Comparison of ENCODE assay signal across 24 cellular contexts in the genomic region with DNA sequence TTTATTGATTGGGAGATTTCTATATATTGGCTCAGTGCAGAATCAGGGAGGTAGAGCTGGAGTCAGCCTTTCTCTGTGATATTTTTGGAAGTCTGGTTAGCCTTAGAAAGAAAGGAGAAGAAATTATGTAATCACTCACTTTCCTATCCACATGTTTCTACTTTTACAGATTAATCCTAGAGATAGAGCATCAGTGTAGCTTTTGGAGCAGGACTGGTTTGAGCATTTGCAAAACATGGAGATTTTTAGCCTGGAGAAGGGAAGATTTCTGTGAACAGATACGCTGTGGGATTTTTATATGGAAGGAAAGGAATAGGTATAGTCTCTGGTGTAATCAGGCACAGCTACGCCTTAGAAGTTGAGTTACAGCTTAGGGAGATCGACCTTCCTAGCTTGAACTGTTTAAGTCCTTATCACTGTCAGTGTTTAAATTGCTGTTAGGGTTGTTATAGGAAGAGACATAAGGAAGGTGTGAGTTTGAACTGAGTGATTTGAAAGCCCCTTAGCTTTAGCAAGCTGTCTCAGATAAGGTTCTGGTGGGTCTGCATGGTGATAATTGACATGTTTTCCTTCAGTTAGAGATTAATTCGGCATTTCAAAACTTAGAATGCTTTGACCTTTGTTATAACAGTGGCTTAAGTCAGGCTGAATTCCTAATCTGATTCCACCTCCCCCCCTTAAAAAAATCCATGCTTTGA. TPM values are rescaled to one million over a fixed set of nuclear protein-coding genes. Genes with fewer than 3 reads are reported as not detected.
A peak's percentile ranks its signal among the peaks of the same experiment; 100 is the strongest.
DNase-seq lines count a peak whose midpoint lies in the region; ATAC-seq and TF ChIP-seq lines count a peak whose summit lies in the region.
"Had no signal": no experiment of that assay in that cellular context is flagged by ENCODE, and none has a peak within 500 bp of the region (broad histone marks: within the 10 kb centered on the region; RNA-seq: fewer than 3 reads in every experiment).

No MANE protein-coding gene starts in this region.

- 0 out of 2 replicates have a peak overlapping the region, but pooled peaks have one; percentile 8 for H3K27ac ChIP-seq in PC-9
- H3K27ac ChIP-seq: KMS-11, stomach, upper lobe of right lung had no signal

- peaks cover 31% of the 10 kb centered on the region for H3K36me3 ChIP-seq in PC-9 (ENCODE audit: low read depth)

- H3K36me3 Mint-ChIP-seq in HFFc6 (ENCODE audit: low read depth) (peaks cover 45% of the 10 kb centered on the region), neural crest cell (ENCODE audit: low read depth) (peaks cover 5% of the 10 kb centered on the region)
- H3K36me3 Mint-ChIP-seq in central memory CD8-positive, alpha-beta T cell (ENCODE audit: insufficient read depth) = peaks cover 45% of the 10 kb centered on the region

- POLR2A ChIA-PET in PC-9 (lab: Charles Lee; ENCODE audit: unreplicated experiment) = no interaction called here

- no peak for ATAC-seq in central memory CD8-positive, alpha-beta T cell (replicated peaks; ENCODE audit: extremely low read depth, poor library complexity, severe bottlenecking)
- ATAC-seq: effector memory CD8-positive, alpha-beta T cell; left ventricle myocardium superior; Panc1; upper lobe of right lung had no signal

- H3K79me2 ChIP-seq in PC-9 (ENCODE audit: low read depth) = peaks cover 70% of the 10 kb centered on the region

- no peaks in the 10 kb centered on the region for H3K9me3 Mint-ChIP-seq in HFFc6
- no peaks in the 10 kb centered on the region for H3K9me3 Mint-ChIP-seq in central memory CD8-positive, alpha-beta T cell
- no peaks in the 10 kb centered on the region for H3K9me3 Mint-ChIP-seq in neural crest cell
- H3K9me3 Mint-ChIP-seq: effector memory CD8-positive, alpha-beta T cell had no signal

- DNase-seq in HFFc6 (no peak), PC-9 (no peak), neural crest cell (ENCODE audit: low read depth, low spot score) (no peak), NCI-H1436 treated with DMSO at 0.1 percent for 48 hours (lab: John Stamatoyannopoulos, UW) (no peak), NCI-H774 (lab: John Stamatoyannopoulos, UW) (no peak)
- no peak for DNase-seq in central memory CD8-positive, alpha-beta T cell (ENCODE audit: low spot score in 2 of 2)
- no peak for DNase-seq in activated CD4-positive, alpha-beta T cell treated with anti-CD3 and anti-CD28 coated beads, Interleukin-2, amount 50 U/mL, for 4 hours
- DNase-seq: activated gamma-delta T cell; amniotic stem cell; Calu3; effector memory CD8-positive, alpha-beta T cell; EL; left ventricle myocardium superior; NCI-H1092 treated with DMSO at 0.1 percent for 48 hours; NCI-H2081 treated with DMSO at 0.1 percent for 48 hours; NCI-H526; posterior cingulate gyrus; stimulated activated CD4-positive, alpha-beta T cell treated with anti-CD3 and anti-CD28 coated beads, Interleukin-2, amount 100 ng/mL, for 24 hours; stomach; upper lobe of right lung had no signal

- H3K4me2 ChIP-seq in PC-9 = no peak overlapping the region
- H3K4me2 ChIP-seq: KMS-11 had no signal

- H3K4me1 Mint-ChIP-seq in HFFc6 (ENCODE audit: low read depth) (peaks cover 44% of the 10 kb centered on the region), neural crest cell (no peaks in the 10 kb centered on the region)
- H3K4me1 Mint-ChIP-seq in central memory CD8-positive, alpha-beta T cell = peaks cover 40% of the 10 kb centered on the region

- no peaks in the 10 kb centered on the region for H3K27me3 ChIP-seq in PC-9 (ENCODE audit: insufficient read depth, low read depth)
- H3K27me3 ChIP-seq: stomach, upper lobe of right lung had no signal

- no peaks in the 10 kb centered on the region for H3K27me3 Mint-ChIP-seq in HFFc6 (ENCODE audit: insufficient read depth)
- no peaks in the 10 kb centered on the region for H3K27me3 Mint-ChIP-seq in central memory CD8-positive, alpha-beta T cell
- no peaks in the 10 kb centered on the region for H3K27me3 Mint-ChIP-seq in neural crest cell (ENCODE audit: low read depth)
- H3K27me3 Mint-ChIP-seq: effector memory CD8-positive, alpha-beta T cell had no signal

- no peaks in the 10 kb centered on the region for H3K9me2 ChIP-seq in PC-9 (ENCODE audit: insufficient read depth)

- CTCF ChIA-PET in PC-9 (lab: Charles Lee) = no interaction called here

- no peaks in the 10 kb centered on the region for H3K9me3 ChIP-seq in PC-9 (ENCODE audit: insufficient read depth, low read depth)
- H3K9me3 ChIP-seq: stomach, upper lobe of right lung had no signal

- H3F3A ChIP-seq in PC-9 (ENCODE audit: insufficient read depth, low read depth) = peaks cover 38% of the 10 kb centered on the region

- no peak overlapping the region for H3K4me3 Mint-ChIP-seq in HFFc6
- no peak overlapping the region for H3K4me3 Mint-ChIP-seq in central memory CD8-positive, alpha-beta T cell
- no peak overlapping the region for H3K4me3 Mint-ChIP-seq in neural crest cell
- H3K4me3 Mint-ChIP-seq: effector memory CD8-positive, alpha-beta T cell had no signal

- H4K20me1 ChIP-seq in PC-9 (ENCODE audit: insufficient read depth) = no peaks in the 10 kb centered on the region

- H2AFZ ChIP-seq in PC-9 = no peak overlapping the region

- TF ChIP-seq CTCF in HFFc6 (IDR thresholded peaks at IDR 0.05) (no peak), PC-9 (conservative IDR thresholded peaks at IDR 0.05) (no peak), neural crest cell (conservative IDR thresholded peaks at IDR 0.05) (no peak)

- BruUV-seq in PC-9 (replicated peaks; lab: Mats Ljungman, UMichigan) = no TSS peak

- H3K4me1 ChIP-seq in PC-9 (replicated peaks; ENCODE audit: insufficient read depth) = peaks cover 2% of the 10 kb centered on the region
- H3K4me1 ChIP-seq: upper lobe of right lung had no signal

- intact Hi-C loops in PC-9 (cut with micrococcal nuclease; ENCODE audit: unreplicated experiment) = no loop called here

- H3K4me3 ChIP-seq in PC-9 = no peak overlapping the region
- H3K4me3 ChIP-seq: stomach, upper lobe of right lung had no signal

- H3K27ac Mint-ChIP-seq in HFFc6 (peak overlapping the region; percentile 1; the same call in 1 of the 2 replicates), neural crest cell (ENCODE audit: unreplicated experiment) (peak overlapping the region; percentile 83)
- peak overlapping the region; percentile 47 for H3K27ac Mint-ChIP-seq in central memory CD8-positive, alpha-beta T cell (ENCODE audit: low read depth)

RNA-seq across cellular contexts. Expression of a gene that starts 20.5 kb away (rescaled TPM):
- 100 to 1,000 TPM; 147 to 176 (median 151) TPM for total RNA-seq in HFFc6 (2021; fragmentation: NEBNext Ultra II Directional; extraction: Animal tissue kit (Norgen Biotek cat#: 25700))
- total RNA-seq in PC-9 (2021) (136 and 151 TPM in 2 replicates), neural crest cell (172 and 175 TPM in 2 replicates)

RNA-seq across cellular contexts. Expression of a gene that starts 32.5 kb away (rescaled TPM):
- total RNA-seq in HFFc6 (2021; fragmentation: NEBNext Ultra II Directional; extraction: Animal tissue kit (Norgen Biotek cat#: 25700)) = not detected
- not detected in 2 replicates for total RNA-seq in PC-9 (2021)
- total RNA-seq in neural crest cell = not detected in 2 replicates
- total RNA-seq: Calu3, myocyte, SK-MEL-5 had no signal

RNA-seq across cellular contexts. Expression of a gene that starts 43.9 kb away (rescaled TPM):
- not detected for total RNA-seq in HFFc6 (2021; fragmentation: NEBNext Ultra II Directional; extraction: Animal tissue kit (Norgen Biotek cat#: 25700))
- total RNA-seq in PC-9 (2021) (not detected in 2 replicates), neural crest cell (0.21 and 0.34 TPM in 2 replicates)
- total RNA-seq: left ventricle myocardium superior, SK-MEL-5 had no signal

Comparison
In these comparisons a context has a peak if more than half of its experiments do, and no peak if none do; other contexts are left out.
1. H3K27ac Mint-ChIP-seq: peak in every context shown above with its lines; median percentile 83 in neural crest cell; 47 in central memory CD8-positive, alpha-beta T cell; 1 in HFFc6.